Comparison of ENCODE assay signal across 21 cellular contexts in genomic region chr7:5543361-5543760, GRCh38.
"Had no signal": no experiment of that assay in that cellular context is flagged by ENCODE, and none has a peak within 500 bp of the region (broad histone marks: within the 10 kb centered on the region; RNA-seq: fewer than 3 reads in every experiment).

No MANE protein-coding gene starts in this region.

- H3K9me3 ChIP-seq: left ventricle myocardium inferior, neutrophil, pancreas, psoas muscle, right atrium auricular region, tibial artery had no signal

- FAIRE-seq: pancreas had no signal

- H3K27me3 ChIP-seq: neutrophil, pancreas, right atrium auricular region, tibial artery had no signal

- H3K27ac ChIP-seq: left ventricle myocardium inferior, neutrophil, pancreas, psoas muscle, right atrium auricular region, tibial artery, VCaP had no signal

- ATAC-seq: activated CD8-positive, alpha-beta memory T cell treated with anti-CD3 and anti-CD28 coated beads, Interleukin-2, amount 10 ng/mL, durations not matched to agents 7 days and 5 days; activated CD8-positive, alpha-beta T cell treated with anti-CD3 and anti-CD28 coated beads for 36 hours; natural killer cell treated with Interleukin-12 subunit alpha and Interleukin-12 subunit beta and Interleukin-15 and Interleukin-18, amount 100 ng/mL, for 72 hours; pancreas; psoas muscle; stimulated activated naive CD8-positive, alpha-beta T cell treated with anti-CD3 and anti-CD28 coated beads, Interleukin-15, amount 100 ng/mL, for 72 hours; T-helper 17 cell had no signal

- H3K4me1 ChIP-seq: right atrium auricular region, tibial artery had no signal

- H3K4me3 ChIP-seq: left ventricle myocardium inferior, pancreas, psoas muscle, right atrium auricular region, tibial artery had no signal

- DNase-seq: activated CD4-positive, alpha-beta T cell treated with anti-CD3 and anti-CD28 coated beads, Interleukin-2, amount 10 ng/mL, durations not matched to agents 7 days and 5 days; activated CD4-positive, CD25-positive, alpha-beta regulatory T cell treated with anti-CD3 and anti-CD28 coated beads, Interleukin-2, amount 50 U/mL, for 72 hours; activated CD8-positive, alpha-beta memory T cell treated with anti-CD3 and anti-CD28 coated beads, Interleukin-2, amount 10 ng/mL, durations not matched to agents 7 days and 5 days; activated CD8-positive, alpha-beta T cell treated with anti-CD3 and anti-CD28 coated beads for 36 hours; activated gamma-delta T cell treated with Interleukin-2 at 50 U/mL for 16 hours; aorta; caudate nucleus; effector CD4-positive, alpha-beta T cell; foreskin melanocyte; left ventricle myocardium inferior; pancreas; psoas muscle; stimulated activated CD4-positive, alpha-beta T cell treated with anti-CD3 and anti-CD28 coated beads, Interleukin-12 subunit alpha, Interleukin-12 subunit beta, amount 100 ng/mL, for 4 hours; stimulated activated CD4-positive, alpha-beta T cell treated with anti-CD3 and anti-CD28 coated beads, Interleukin-4, amount 100 ng/mL, for 4 hours; stimulated activated naive CD8-positive, alpha-beta T cell treated with anti-CD3 and anti-CD28 coated beads, Interleukin-15, amount 100 ng/mL, for 72 hours; T-helper 17 cell; tibial artery had no signal

- H3K36me3 ChIP-seq: left ventricle myocardium inferior, neutrophil, pancreas, right atrium auricular region, tibial artery had no signal
